ENCODE assay signal across 8 cellular contexts in the genomic region with DNA sequence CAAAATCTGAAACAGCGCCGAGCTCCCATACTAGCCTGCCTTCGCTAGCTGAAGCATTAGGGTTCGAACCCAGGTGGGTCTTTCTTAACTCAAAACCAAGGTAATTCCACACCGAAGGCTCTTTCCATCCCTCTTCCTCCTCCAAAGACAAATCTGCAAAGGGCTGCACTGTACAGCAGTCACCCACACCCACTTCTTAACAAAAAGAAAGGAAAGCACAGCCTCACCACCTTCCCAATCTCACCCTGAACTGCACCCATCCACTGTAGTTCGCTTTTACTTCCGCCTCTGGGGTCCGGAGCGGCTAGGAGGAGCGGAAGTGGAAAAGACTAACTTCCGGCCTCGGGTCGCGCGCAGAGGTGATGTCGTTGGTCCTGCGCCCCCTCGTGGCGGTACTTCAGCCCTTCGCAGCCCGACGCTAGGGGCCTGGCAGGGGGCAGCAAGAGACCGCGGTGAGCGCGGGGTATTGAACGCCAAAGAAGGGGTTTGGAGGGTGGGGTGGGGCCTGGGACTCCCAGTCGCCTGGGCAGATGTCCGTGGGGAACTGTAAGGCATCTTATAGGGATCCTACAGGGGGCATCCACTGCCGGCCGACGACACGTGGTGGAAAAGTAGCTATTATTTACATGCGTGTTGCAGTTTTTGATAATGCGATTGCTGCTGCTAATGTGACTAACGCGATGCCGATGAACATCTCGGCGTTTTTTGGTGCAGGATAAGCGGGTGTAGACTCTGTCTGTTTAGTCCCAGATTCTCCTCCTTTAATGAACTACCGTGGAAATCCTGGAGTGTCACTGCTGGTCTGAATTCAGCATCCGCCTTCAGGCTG. TPM values are rescaled to one million over a fixed set of nuclear protein-coding genes. Genes with fewer than 3 reads are reported as not detected.
A peak's percentile ranks its signal among the peaks of the same experiment; 100 is the strongest.
DNase-seq lines count a peak whose midpoint lies in the region; ATAC-seq and TF ChIP-seq lines count a peak whose summit lies in the region.

A gene with protein sequence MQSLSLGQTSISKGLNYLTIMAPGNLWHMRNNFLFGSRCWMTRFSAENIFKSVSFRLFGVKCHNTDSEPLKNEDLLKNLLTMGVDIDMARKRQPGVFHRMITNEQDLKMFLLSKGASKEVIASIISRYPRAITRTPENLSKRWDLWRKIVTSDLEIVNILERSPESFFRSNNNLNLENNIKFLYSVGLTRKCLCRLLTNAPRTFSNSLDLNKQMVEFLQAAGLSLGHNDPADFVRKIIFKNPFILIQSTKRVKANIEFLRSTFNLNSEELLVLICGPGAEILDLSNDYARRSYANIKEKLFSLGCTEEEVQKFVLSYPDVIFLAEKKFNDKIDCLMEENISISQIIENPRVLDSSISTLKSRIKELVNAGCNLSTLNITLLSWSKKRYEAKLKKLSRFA (minus strand): TSS at position 290 of the 829 bp plus-strand sequence. CDS start 619 bp downstream, outside the sequence.

- H3K36me3 ChIP-seq in kidney epithelial cell (ENCODE audit: control insufficient read depth, insufficient read depth, low read length) = no peaks in the 10 kb centered on the region

- peak; percentile 99 for TF ChIP-seq CTCF in kidney epithelial cell (IDR thresholded peaks at IDR 0.05; ENCODE audit: insufficient read depth, low read length, poor library complexity, severe bottlenecking)

- peak; percentile 99 for ATAC-seq in GM19035 (IDR thresholded peaks at IDR 0.05; ENCODE audit: unreplicated experiment)
- peak; percentile 98 for ATAC-seq in HG03354 (IDR thresholded peaks at IDR 0.05; ENCODE audit: poor library complexity, severe bottlenecking, unreplicated experiment)
- ATAC-seq in activated CD4-positive, CD25-positive, alpha-beta regulatory T cell treated with anti-CD3 and anti-CD28 coated beads, Interleukin-2, amount 50 U/mL, for 24 hours = peak; percentile 98 to 99

- H3K4me3 ChIP-seq in kidney epithelial cell (ENCODE audit: low read depth, low read length) = peak within 1 kb of the TSS; percentile 97

- no peaks in the 10 kb centered on the region for H3K27me3 ChIP-seq in kidney epithelial cell (ENCODE audit: control insufficient read depth, insufficient read depth, low read length)

- peak; percentile 94 for DNase-seq in AG20443 (ENCODE audit: low spot score)
- peak; percentile 67 to 93 for DNase-seq in NCI-H446 (lab: John Stamatoyannopoulos, UW)
- peak; percentile 10 to 47 for DNase-seq in cerebellar nuclear complex (lab: John Stamatoyannopoulos, UW)
- DNase-seq in kidney epithelial cell (ENCODE audit: low read depth) = peak; percentile 56
- DNase-seq in stimulated activated CD4-positive, alpha-beta T cell treated with anti-CD3 and anti-CD28 coated beads, Interleukin-1b, Interleukin-23, amount 100 ng/mL, for 1 hour (ENCODE audit: low read depth in 2 of 2) = peak; percentile 83 to 92

RNA-seq across cellular contexts. Expression of the gene that starts here (rescaled TPM):
- total RNA-seq in kidney epithelial cell = 6.7 and 10.5 TPM in 2 replicates

Comparison
In these comparisons a context has a peak if more than half of its experiments do, and no peak if none do; other contexts are left out.
1. Peak in every context shown above with its lines: DNase-seq, ATAC-seq and H3K4me3 ChIP-seq.
2. DNase-seq: peak in every context shown above with its lines; median percentile 94 in AG20443; 88 in stimulated activated CD4-positive, alpha-beta T cell treated with anti-CD3 and anti-CD28 coated beads, Interleukin-1b, Interleukin-23, amount 100 ng/mL, for 1 hour; 80 in NCI-H446; 56 in kidney epithelial cell; 28 in cerebellar nuclear complex.